26 cellular contexts compared by ENCODE assay signal in the genomic region with DNA sequence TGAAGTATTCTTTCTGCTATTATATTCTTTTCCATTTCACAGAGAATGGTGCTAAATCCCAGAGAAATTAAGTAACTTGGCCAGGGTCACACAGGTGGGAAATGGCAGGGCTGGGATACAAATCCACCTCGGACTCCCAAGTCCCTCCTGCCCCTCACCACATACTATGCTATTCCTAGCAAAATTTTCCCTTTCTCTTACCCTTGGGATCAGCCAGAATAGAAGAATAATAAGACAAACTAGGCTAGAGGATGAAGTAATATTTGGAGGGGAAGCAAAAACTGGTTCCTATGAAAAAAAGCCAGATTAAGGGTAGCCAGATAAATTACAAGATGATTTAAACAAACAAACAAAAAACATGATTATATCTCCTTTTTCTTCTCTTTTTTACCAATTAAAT.
"Had no signal": no experiment of that assay in that cellular context is flagged by ENCODE, and none has a peak within 500 bp of the region (broad histone marks: within the 10 kb centered on the region; RNA-seq: fewer than 3 reads in every experiment).

No MANE protein-coding gene starts in this region.

- H3K27ac ChIP-seq: hepatocyte, neural progenitor cell, ovary, right lobe of liver, skin epidermis, stomach, testis, thyroid gland, transverse colon, upper lobe of left lung had no signal

- H3K4me2 ChIP-seq: hepatocyte, neural progenitor cell had no signal

- ATAC-seq: left lobe of liver; natural killer cell; right lobe of liver; stimulated activated naive B cell treated with anti-CD40 and anti-IgM and Interleukin-4, amounts not matched to agents 10 μg/mL and 1 μg/mL and 100 μg/mL, for 72 hours; stimulated activated naive CD8-positive, alpha-beta T cell treated with anti-CD3 and anti-CD28 coated beads, Interleukin-15, Interleukin-2, amounts not matched to agents 100 U/mL and 50 U/mL, for 24 hours had no signal

- H3K4me1 ChIP-seq: right lobe of liver, testis, upper lobe of left lung had no signal

- H3K9me3 ChIP-seq: heart left ventricle, ovary, right lobe of liver, stomach, testis, thyroid gland, transverse colon, upper lobe of left lung had no signal

- H3K9ac ChIP-seq: neural progenitor cell had no signal

- H3K4me3 ChIP-seq: heart left ventricle, hepatocyte, lung, neural progenitor cell, ovary, right lobe of liver, skin epidermis, stomach, testis, thyroid gland, transverse colon, upper lobe of left lung had no signal

- H2AFZ ChIP-seq: hepatocyte, neural progenitor cell had no signal

- H3K27me3 ChIP-seq: heart left ventricle, hepatocyte, neural progenitor cell, ovary, right lobe of liver, stomach, testis, thyroid gland, transverse colon, upper lobe of left lung had no signal

- DNase-seq: glutamatergic neuron; heart left ventricle; islet precursor cell; mesendoderm; naive B cell; natural killer cell; nephron progenitor cell; ovary; retina; right lobe of liver; stimulated activated CD4-positive, alpha-beta T cell treated with anti-CD3 and anti-CD28 coated beads, Interleukin-12 subunit alpha, Interleukin-12 subunit beta, amount 100 ng/mL, for 4 hours; stimulated activated CD4-positive, alpha-beta T cell treated with anti-CD3 and anti-CD28 coated beads, Interleukin-15, amount 100 ng/mL, for 24 hours; stimulated activated CD4-positive, alpha-beta T cell treated with anti-CD3 and anti-CD28 coated beads, Interleukin-2, amount 100 ng/mL, for 24 hours; stimulated activated CD4-positive, alpha-beta T cell treated with anti-CD3 and anti-CD28 coated beads, Interleukin-4, amount 100 ng/mL, for 1 hour; stimulated activated naive B cell treated with anti-CD40 and anti-IgM and Interleukin-4, amounts not matched to agents 10 μg/mL and 1 μg/mL and 100 μg/mL, for 72 hours; stimulated activated naive CD8-positive, alpha-beta T cell treated with anti-CD3 and anti-CD28 coated beads, Interleukin-15, Interleukin-2, amounts not matched to agents 100 U/mL and 50 U/mL, for 24 hours; stomach; testis; transverse colon had no signal

- H3K36me3 ChIP-seq: neural progenitor cell, ovary, right lobe of liver, thyroid gland, transverse colon, upper lobe of left lung had no signal
